In genomic region chr7:2863461-2864066, GRCh38 we compare ENCODE assay signal across 1 cellular context.
A peak's percentile ranks its signal among the peaks of the same experiment; 100 is the strongest.
TF ChIP-seq lines count a peak whose summit lies in the region.

No MANE protein-coding gene starts in this region.

TF ChIP-seq in HepG2, 621 proteins besides CTCF, POLR2A, EP300 and RAD21 (continued from another document and continues in another):
- TF ChIP-seq HNF1B (CRISPR knock-in tag; IDR thresholded peaks at IDR 0.05) (peak; percentile 14; the same call in 1 of the 2 replicates), ATF6 (CRISPR knock-in tag; conservative IDR thresholded peaks at IDR 0.05) (no peak), CREBL2 (CRISPR knock-in tag; IDR thresholded peaks at IDR 0.05; ENCODE audit: borderline replicate concordance) (no peak; the same call in 1 of the 2 replicates), GLMP (CRISPR knock-in tag; IDR thresholded peaks at IDR 0.05; ENCODE audit: borderline replicate concordance) (no peak), PAF1 (CRISPR knock-in tag; IDR thresholded peaks at IDR 0.05) (no peak), ZSCAN12 (CRISPR knock-in tag; IDR thresholded peaks at IDR 0.05) (no peak), CBX5 (CRISPR knock-in tag; IDR thresholded peaks at IDR 0.05; ENCODE audit: borderline replicate concordance) (peak; percentile 91), ZNF790 (CRISPR knock-in tag; IDR thresholded peaks at IDR 0.05; ENCODE audit: borderline replicate concordance) (peak; percentile 75; the same call in 1 of the 2 replicates), PHF20 (CRISPR knock-in tag; IDR thresholded peaks at IDR 0.05) (peak; percentile 81), ZNF563 (CRISPR knock-in tag; IDR thresholded peaks at IDR 0.05) (peak; percentile 81; the same call in 1 of the 2 replicates), ZNF124 (CRISPR knock-in tag; IDR thresholded peaks at IDR 0.05) (no peak), HOMEZ (CRISPR knock-in tag; IDR thresholded peaks at IDR 0.05; ENCODE audit: low read depth) (peak; percentile 60), PRMT3 (CRISPR knock-in tag; IDR thresholded peaks at IDR 0.05; ENCODE audit: borderline replicate concordance, low read depth) (no peak), AGO2 (optimal IDR thresholded peaks at IDR 0.05; ENCODE audit: low read depth, low read length) (no peak), ZNF841 (CRISPR knock-in tag; IDR thresholded peaks at IDR 0.05; ENCODE audit: borderline replicate concordance) (no peak), ZNF512 (CRISPR knock-in tag; IDR thresholded peaks at IDR 0.05) (no peak), ZNF576 (CRISPR knock-in tag; IDR thresholded peaks at IDR 0.05) (no peak), ZNF253 (CRISPR knock-in tag; IDR thresholded peaks at IDR 0.05; ENCODE audit: borderline replicate concordance) (no peak), FLYWCH1 (CRISPR knock-in tag; IDR thresholded peaks at IDR 0.05) (no peak; the same call in 1 of the 2 replicates), MNT (IDR thresholded peaks at IDR 0.05) (no peak), ZNF772 (CRISPR knock-in tag; IDR thresholded peaks at IDR 0.05) (no peak), ATF7 (IDR thresholded peaks at IDR 0.05) (no peak), ATF7 (CRISPR knock-in tag; IDR thresholded peaks at IDR 0.05) (0 out of 2 replicates have a peak, but pooled peaks have one; percentile 36), MIXL1 (CRISPR knock-in tag; IDR thresholded peaks at IDR 0.05) (peak; percentile 83), ZNF710 (CRISPR knock-in tag; IDR thresholded peaks at IDR 0.05; ENCODE audit: borderline replicate concordance) (no peak), NRL (CRISPR knock-in tag; IDR thresholded peaks at IDR 0.05; ENCODE audit: borderline replicate concordance) (0 out of 2 replicates have a peak, but pooled peaks have one; percentile 56), GLI4 (CRISPR knock-in tag; IDR thresholded peaks at IDR 0.05; ENCODE audit: borderline replicate concordance) (no peak), ARID5B (CRISPR knock-in tag; IDR thresholded peaks at IDR 0.05) (peak; percentile 75), HOXA3 (CRISPR knock-in tag; IDR thresholded peaks at IDR 0.05) (peak; percentile 74; the same call in 1 of the 2 replicates), ZNF784 (CRISPR knock-in tag; IDR thresholded peaks at IDR 0.05; ENCODE audit: borderline replicate concordance) (no peak; the same call in 1 of the 2 replicates), MAFF (IDR thresholded peaks at IDR 0.05; ENCODE audit: low read depth, low read length) (no peak), ARID4A (CRISPR knock-in tag; IDR thresholded peaks at IDR 0.05; ENCODE audit: borderline replicate concordance) (peak; percentile 59; the same call in 1 of the 2 replicates), TBX3 (IDR thresholded peaks at IDR 0.05; ENCODE audit: borderline replicate concordance) (no peak)
